Comparison of ENCODE assay signal across 29 cellular contexts in the genomic region with DNA sequence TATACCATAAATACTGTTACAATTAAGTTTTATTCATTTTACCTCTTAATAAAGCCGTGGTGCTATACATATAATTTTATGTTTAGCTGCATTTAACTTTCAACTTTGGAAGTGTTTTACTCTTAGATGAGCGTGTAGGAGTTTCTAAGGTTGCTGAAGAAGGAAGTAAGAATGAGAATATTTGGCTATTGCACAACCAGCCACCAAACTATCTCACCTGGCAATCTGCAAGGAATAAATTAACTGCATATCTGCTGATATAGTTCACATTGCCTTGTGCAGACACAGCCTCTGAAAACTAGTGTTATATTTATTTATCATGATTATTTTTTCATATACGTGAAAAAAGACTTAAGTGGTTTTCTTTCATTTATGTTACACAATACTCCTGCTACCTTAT.
"Had no signal": no experiment of that assay in that cellular context is flagged by ENCODE, and none has a peak within 500 bp of the region (broad histone marks: within the 10 kb centered on the region; RNA-seq: fewer than 3 reads in every experiment).

No MANE protein-coding gene starts in this region.

- H3K4me1 ChIP-seq: ascending aorta had no signal

- ATAC-seq: activated CD8-positive, alpha-beta T cell treated with anti-CD3 and anti-CD28 coated beads, Interleukin-2, amount 10 ng/mL, durations not matched to agents 7 days and 5 days; activated naive CD4-positive, alpha-beta T cell treated with anti-CD3 and anti-CD28 coated beads, Interleukin-2, amount 50 U/mL, for 72 hours; activated naive CD8-positive, alpha-beta T cell treated with anti-CD3 and anti-CD28 coated beads, Interleukin-2, amount 50 U/mL, for 24 hours; body of pancreas; T-helper 17 cell; WTC11 had no signal

- H3K4me3 ChIP-seq: ascending aorta, body of pancreas, PC-9 had no signal

- H3K4me3 Mint-ChIP-seq: activated CD8-positive, alpha-beta T cell treated with anti-CD3 and anti-CD28 coated beads, Interleukin-2, amount 10 ng/mL, durations not matched to agents 7 days and 5 days; activated naive CD8-positive, alpha-beta T cell treated with anti-CD3 and anti-CD28 coated beads, Interleukin-2, amount 50 U/mL, for 24 hours; activated T-helper 1 cell treated with anti-CD3 and anti-CD28 coated beads, Interleukin-12 subunit alpha, Interleukin-12 subunit beta, Interleukin-2, Interleukin-4 antibody, amounts not matched to agents 30 ng/mL and 10 ng/mL and 1 ng/mL, durations not matched to agents 14 hours and 24 hours and 36 hours; T-helper 17 cell; WTC11 had no signal

- H3K27me3 Mint-ChIP-seq: activated naive CD8-positive, alpha-beta T cell treated with anti-CD3 and anti-CD28 coated beads, Interleukin-2, amount 50 U/mL, for 24 hours; T-helper 17 cell had no signal

- H3K27ac Mint-ChIP-seq: activated CD8-positive, alpha-beta T cell treated with anti-CD3 and anti-CD28 coated beads, Interleukin-2, amount 10 ng/mL, durations not matched to agents 7 days and 5 days; activated naive CD4-positive, alpha-beta T cell treated with anti-CD3 and anti-CD28 coated beads, Interleukin-2, amount 50 U/mL, for 72 hours; activated naive CD8-positive, alpha-beta T cell treated with anti-CD3 and anti-CD28 coated beads, Interleukin-2, amount 50 U/mL, for 24 hours; activated T-helper 1 cell treated with anti-CD3 and anti-CD28 coated beads, Interleukin-12 subunit alpha, Interleukin-12 subunit beta, Interleukin-2, Interleukin-4 antibody, amounts not matched to agents 30 ng/mL and 10 ng/mL and 1 ng/mL, durations not matched to agents 14 hours and 24 hours and 36 hours; T-helper 17 cell; WTC11 had no signal

- H3K9me3 Mint-ChIP-seq: activated naive CD4-positive, alpha-beta T cell treated with anti-CD3 and anti-CD28 coated beads, Interleukin-2, amount 50 U/mL, for 72 hours; activated naive CD8-positive, alpha-beta T cell treated with anti-CD3 and anti-CD28 coated beads, Interleukin-2, amount 50 U/mL, for 24 hours; activated T-helper 1 cell treated with anti-CD3 and anti-CD28 coated beads, Interleukin-12 subunit alpha, Interleukin-12 subunit beta, Interleukin-2, Interleukin-4 antibody, amounts not matched to agents 30 ng/mL and 10 ng/mL and 1 ng/mL, durations not matched to agents 14 hours and 24 hours and 36 hours; WTC11 had no signal

- H3K27me3 ChIP-seq: ascending aorta, body of pancreas had no signal

- FAIRE-seq: bronchial epithelial cell had no signal

- H3K27ac ChIP-seq: ascending aorta, body of pancreas, PC-9 had no signal

- H3K9me3 ChIP-seq: ascending aorta, body of pancreas had no signal

- H3K36me3 Mint-ChIP-seq: activated naive CD4-positive, alpha-beta T cell treated with anti-CD3 and anti-CD28 coated beads, Interleukin-2, amount 50 U/mL, for 72 hours; WTC11 had no signal

- DNase-seq: activated CD4-positive, alpha-beta T cell treated with anti-CD3 and anti-CD28 coated beads for 48 hours; activated CD4-positive, alpha-beta T cell treated with anti-CD3 and anti-CD28 coated beads, Interleukin-2, amount 50 U/mL, for 4 hours; activated CD4-positive, CD25-positive, alpha-beta regulatory T cell treated with anti-CD3 and anti-CD28 coated beads, Interleukin-2, amount 50 U/mL, for 72 hours; activated CD8-positive, alpha-beta memory T cell treated with anti-CD3 and anti-CD28 coated beads, Interleukin-2, amount 50 U/mL, for 48 hours; activated CD8-positive, alpha-beta T cell treated with anti-CD3 and anti-CD28 coated beads, Interleukin-2, amount 10 ng/mL, durations not matched to agents 7 days and 5 days; activated effector memory CD4-positive, alpha-beta T cell treated with Interleukin-2 at 50 U/mL for 16 hours; activated naive CD4-positive, alpha-beta T cell; activated naive CD8-positive, alpha-beta T cell treated with anti-CD3 and anti-CD28 coated beads, Interleukin-2, amount 50 U/mL, for 24 hours; activated T-cell treated with anti-CD3 and anti-CD28 coated beads, Interleukin-2, amount 50 U/mL, for 1 hour; amniotic stem cell; body of pancreas; central memory CD4-positive, alpha-beta T cell; Kasumi-1; KBM-7; NCI-H1105 treated with DMSO at 0.1 percent for 48 hours; NCI-H1436 treated with DMSO at 0.1 percent for 48 hours; NCI-H187; NCI-H2081; NCI-H510A treated with DMSO at 0.1 percent for 48 hours; NCI-H69; SIG-M5; T-helper 17 cell; T-helper 9 cell had no signal

- H3K36me3 ChIP-seq: ascending aorta had no signal
